1 cellular context compared by ENCODE assay signal in genomic region chr2:54308782-54309181, GRCh38.
TF ChIP-seq lines count a peak whose summit lies in the region.

No MANE protein-coding gene starts in this region.

TF ChIP-seq in HepG2, 621 proteins besides CTCF, POLR2A, EP300 and RAD21:
- TF ChIP-seq FOXO4 (CRISPR knock-in tag; conservative IDR thresholded peaks at IDR 0.05) = no peak
- TF ChIP-seq RARA (CRISPR knock-in tag; IDR thresholded peaks at IDR 0.05) = 0 out of 2 replicates have a peak, but pooled peaks have one; percentile 17
- 0 out of 2 replicates have a peak, but pooled peaks have one; percentile 42 for TF ChIP-seq ZNF281 (CRISPR knock-in tag; IDR thresholded peaks at IDR 0.05; ENCODE audit: borderline replicate concordance)
- 0 out of 2 replicates have a peak, but pooled peaks have one; percentile 40 for TF ChIP-seq HMG20A (CRISPR knock-in tag; IDR thresholded peaks at IDR 0.05; ENCODE audit: borderline replicate concordance)
- TF ChIP-seq SP5 (CRISPR knock-in tag; IDR thresholded peaks at IDR 0.05; ENCODE audit: borderline replicate concordance, low read depth) = peak; percentile 45; the same call in 1 of the 2 replicates
- TF ChIP-seq TBX3 (IDR thresholded peaks at IDR 0.05; ENCODE audit: borderline replicate concordance) = no peak
- 0 out of 2 replicates have a peak, but pooled peaks have one; percentile 36 for TF ChIP-seq HNF4A (CRISPR knock-in tag; IDR thresholded peaks at IDR 0.05)
- TF ChIP-seq ZNF512 (CRISPR knock-in tag; IDR thresholded peaks at IDR 0.05) = no peak
- TF ChIP-seq EHMT2 (IDR thresholded peaks at IDR 0.05; ENCODE audit: borderline replicate concordance, low read depth, low read length) = no peak
- TF ChIP-seq NR2F1 (CRISPR knock-in tag; IDR thresholded peaks at IDR 0.05) = 0 out of 4 replicates have a peak, but pooled peaks of 1 of the 2 experiments have one; percentile 20
- peak; percentile 52; the same call in 1 of the 2 replicates for TF ChIP-seq NR2F6 (IDR thresholded peaks at IDR 0.05)
- TF ChIP-seq NR2F6 (CRISPR knock-in tag; IDR thresholded peaks at IDR 0.05) = peak; percentile 57
- no peak for TF ChIP-seq RXRA (CRISPR knock-in tag; IDR thresholded peaks at IDR 0.05)
- TF ChIP-seq KDM5A (IDR thresholded peaks at IDR 0.05; ENCODE audit: borderline replicate concordance, low read length) = no peak
- no peak for TF ChIP-seq TMF1 (CRISPR knock-in tag; IDR thresholded peaks at IDR 0.05; ENCODE audit: low read depth)
- 0 out of 2 replicates have a peak, but pooled peaks have one; percentile 26 for TF ChIP-seq ZNF629 (CRISPR knock-in tag; conservative IDR thresholded peaks at IDR 0.05)
- TF ChIP-seq SOX13 (IDR thresholded peaks at IDR 0.05) = no peak
- peak in 1 of 2 experiments; percentile 29; a peak in 1 of 4 replicates for TF ChIP-seq SOX13 (CRISPR knock-in tag; conservative IDR thresholded peaks at IDR 0.05 in 1 of 2, IDR thresholded peaks at IDR 0.05 in 1 of 2)
- TF ChIP-seq ARID5B (CRISPR knock-in tag; IDR thresholded peaks at IDR 0.05) = peak; percentile 44; the same call in 1 of the 2 replicates
- no peak for TF ChIP-seq ZNF329 (CRISPR knock-in tag; IDR thresholded peaks at IDR 0.05; ENCODE audit: low read depth)
